1 cellular context compared by ENCODE assay signal in the genomic region with DNA sequence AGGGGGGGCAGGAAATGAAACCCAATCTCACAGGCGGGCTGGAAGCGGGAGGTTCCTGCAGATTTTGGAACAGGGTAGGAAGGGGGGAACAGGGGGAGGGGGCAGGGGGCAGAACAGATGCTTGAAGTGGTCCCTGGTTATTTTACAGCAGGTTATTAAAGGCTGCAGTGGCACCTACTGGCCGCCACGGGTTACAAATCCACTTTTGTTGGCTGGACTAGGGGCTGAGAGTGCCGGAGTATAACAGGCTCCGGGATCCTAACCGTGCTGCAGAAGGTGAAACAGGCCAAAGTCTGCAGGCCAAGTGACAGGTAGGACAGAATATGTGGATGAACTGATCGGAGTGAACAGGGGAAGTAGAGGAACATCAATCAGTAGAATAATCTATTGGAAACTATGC.
TF ChIP-seq lines count a peak whose summit lies in the region.

No MANE protein-coding gene starts in this region.

TF ChIP-seq in HepG2, 621 proteins besides CTCF, POLR2A, EP300 and RAD21:
- TF ChIP-seq STAG1 (CRISPR knock-in tag; IDR thresholded peaks at IDR 0.05) (peak; percentile 67), ZNF878 (CRISPR knock-in tag; IDR thresholded peaks at IDR 0.05) (no peak)
TF ChIP-seq in HepG2: peak in this region for 1.
